ENCODE assay signal across 10 cellular contexts in the genomic region with DNA sequence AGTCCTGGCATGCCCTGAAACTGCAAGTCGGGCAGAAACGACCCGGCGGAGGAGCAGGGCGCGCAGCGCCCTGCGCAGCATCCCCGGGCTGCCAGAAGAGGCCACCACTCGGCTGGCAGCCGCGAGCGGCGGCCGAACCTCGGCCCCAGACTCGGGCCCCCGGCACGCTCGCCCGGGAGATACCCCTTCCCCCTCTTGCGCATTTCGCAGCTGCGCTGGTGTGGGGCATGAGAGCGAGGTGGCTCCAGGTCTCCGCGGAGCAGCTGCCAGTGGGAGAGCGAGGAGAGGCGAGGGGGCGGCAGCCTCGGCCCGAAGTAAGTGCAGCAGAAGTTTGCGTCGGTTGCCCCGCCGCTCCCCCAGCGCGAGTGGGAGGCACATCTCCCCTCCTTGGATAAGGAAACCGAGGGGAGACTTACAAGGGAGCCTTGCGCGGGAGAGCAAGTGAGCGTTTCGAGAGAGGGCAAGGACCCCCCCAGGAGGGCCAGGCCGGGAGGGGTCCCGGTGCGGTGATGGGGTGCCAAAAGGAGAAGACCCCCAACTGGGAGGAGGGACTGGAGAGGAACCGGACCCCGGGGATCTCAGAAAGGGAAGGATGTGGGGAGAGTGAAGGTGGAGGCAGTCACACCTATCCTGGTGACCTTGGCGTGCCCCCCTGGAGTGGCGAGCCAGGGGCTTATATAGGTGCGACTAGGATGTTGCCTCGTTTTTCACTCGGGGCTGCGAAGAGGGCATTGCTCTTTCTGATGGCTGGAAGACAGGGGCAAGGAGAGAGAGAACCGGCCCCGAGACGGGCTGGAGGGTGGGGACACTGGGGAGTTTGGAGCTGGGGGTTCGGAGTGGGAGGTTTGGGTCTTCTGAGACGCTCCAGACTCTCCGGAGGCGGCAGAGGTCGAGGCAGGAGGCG.
DNase-seq lines count a peak whose midpoint lies in the region; ATAC-seq and TF ChIP-seq lines count a peak whose summit lies in the region.
"Had no signal": no experiment of that assay in that cellular context is flagged by ENCODE, and none has a peak within 500 bp of the region (broad histone marks: within the 10 kb centered on the region; RNA-seq: fewer than 3 reads in every experiment).

No MANE protein-coding gene starts in this region.

- DNase-seq in activated CD4-positive, alpha-beta T cell treated with anti-CD3 and anti-CD28 coated beads for 48 hours = peak; percentile 18
- no peak for DNase-seq in activated CD4-positive, alpha-beta T cell treated with anti-CD3 and anti-CD28 coated beads for 1 hour
- peak in 1 of 2 donors; percentile 18 for DNase-seq in activated T-cell treated with anti-CD3 and anti-CD28 coated beads, Interleukin-2, amount 50 U/mL, for 72 hours
- DNase-seq in stimulated activated naive CD8-positive, alpha-beta T cell treated with anti-CD3 and anti-CD28 coated beads, Interleukin-15, amount 100 ng/mL, for 72 hours = peak; percentile 34 to 38
- no peak for DNase-seq in CD1c-positive myeloid dendritic cell (ENCODE audit: extremely low spot score)
- no peak for DNase-seq in dedifferentiated amniotic fluid mesenchymal stem cell (ENCODE audit: extremely low spot score)
- DNase-seq: cortex of kidney, NCI-H510A had no signal

- TF ChIP-seq RAD21 in liver (IDR thresholded peaks at IDR 0.05) = no peak

- ATAC-seq in activated T-cell treated with anti-CD3 and anti-CD28 coated beads, Interleukin-2, amount 50 U/mL, for 72 hours (replicated peaks in 1 of 2) = peak; percentile 35 to 70
- ATAC-seq in stimulated activated naive CD8-positive, alpha-beta T cell treated with anti-CD3 and anti-CD28 coated beads, Interleukin-15, amount 100 ng/mL, for 72 hours = peak; percentile 70
- ATAC-seq in GM19455 (IDR thresholded peaks at IDR 0.05; ENCODE audit: unreplicated experiment) = no peak

- no peaks in the 10 kb centered on the region for H3K9me3 ChIP-seq in liver (ENCODE audit: control insufficient read depth in 4 of 4, low read length in 3 of 4)

- peak overlapping the region; percentile 67 to 78 for H3K4me3 Mint-ChIP-seq in activated T-cell treated with anti-CD3 and anti-CD28 coated beads, Interleukin-2, amount 50 U/mL, for 72 hours
- H3K4me3 Mint-ChIP-seq in stimulated activated naive CD8-positive, alpha-beta T cell treated with anti-CD3 and anti-CD28 coated beads, Interleukin-15, amount 100 ng/mL, for 72 hours = peak overlapping the region; percentile 68 to 92

- H3K9me3 Mint-ChIP-seq in activated T-cell treated with anti-CD3 and anti-CD28 coated beads, Interleukin-2, amount 50 U/mL, for 72 hours = no peaks in the 10 kb centered on the region
- no peaks in the 10 kb centered on the region for H3K9me3 Mint-ChIP-seq in stimulated activated naive CD8-positive, alpha-beta T cell treated with anti-CD3 and anti-CD28 coated beads, Interleukin-15, amount 100 ng/mL, for 72 hours

- peaks cover 26% of the 10 kb centered on the region for H3K4me1 Mint-ChIP-seq in activated T-cell treated with anti-CD3 and anti-CD28 coated beads, Interleukin-2, amount 50 U/mL, for 72 hours (ENCODE audit: low read depth)
- H3K4me1 Mint-ChIP-seq in stimulated activated naive CD8-positive, alpha-beta T cell treated with anti-CD3 and anti-CD28 coated beads, Interleukin-15, amount 100 ng/mL, for 72 hours = peaks cover 46% of the 10 kb centered on the region

- H3K27me3 ChIP-seq in liver (ENCODE audit: control insufficient read depth in 4 of 4, insufficient read depth in 4 of 4, low read length in 3 of 4) = peaks cover 4 to 14% (median 6%) of the 10 kb centered on the region in 4 donors

- no peak overlapping the region for H3K27ac ChIP-seq in liver (ENCODE audit: low read depth in 1 of 2, low read length in 2 of 2)

- TF ChIP-seq CTCF in liver (IDR thresholded peaks at IDR 0.05; ENCODE audit: low read depth, low read length, missing input control) = no peak

- H3K4me1 ChIP-seq in liver (ENCODE audit: control insufficient read depth in 4 of 4, insufficient read depth in 4 of 4, low read length in 3 of 4) = peaks cover 10 to 21% (median 15%) of the 10 kb centered on the region in 4 donors

- H3K4me3 ChIP-seq in liver (ENCODE audit: low read depth in 1 of 3, low read length in 3 of 3) = peak overlapping the region in 2 of 3 donors; percentile 14 to 40

- no peak overlapping the region for H3K9ac ChIP-seq in liver (ENCODE audit: low read depth in 1 of 2, low read length in 2 of 2)

- WGBS in liver = 2% methylated on average over 63 of the region's 63 CpGs

- H3K27ac Mint-ChIP-seq in activated T-cell treated with anti-CD3 and anti-CD28 coated beads, Interleukin-2, amount 50 U/mL, for 72 hours = no peak overlapping the region
- peak overlapping the region in 1 of 2 donors; percentile 89 for H3K27ac Mint-ChIP-seq in stimulated activated naive CD8-positive, alpha-beta T cell treated with anti-CD3 and anti-CD28 coated beads, Interleukin-15, amount 100 ng/mL, for 72 hours

- no peaks in the 10 kb centered on the region for H3K36me3 Mint-ChIP-seq in activated T-cell treated with anti-CD3 and anti-CD28 coated beads, Interleukin-2, amount 50 U/mL, for 72 hours (ENCODE audit: insufficient read depth in 2 of 2)

- peaks cover 62% of the 10 kb centered on the region for H3K27me3 Mint-ChIP-seq in activated T-cell treated with anti-CD3 and anti-CD28 coated beads, Interleukin-2, amount 50 U/mL, for 72 hours (ENCODE audit: low read depth)
- peaks cover 63% of the 10 kb centered on the region for H3K27me3 Mint-ChIP-seq in stimulated activated naive CD8-positive, alpha-beta T cell treated with anti-CD3 and anti-CD28 coated beads, Interleukin-15, amount 100 ng/mL, for 72 hours

- H3K36me3 ChIP-seq in liver (ENCODE audit: control insufficient read depth in 4 of 4, insufficient read depth in 3 of 4, low read depth in 1 of 4, low read length in 3 of 4) = no peaks in the 10 kb centered on the region

TF ChIP-seq in liver, 16 proteins besides CTCF, POLR2A, EP300 and RAD21:
- TF ChIP-seq, protein P1, sequence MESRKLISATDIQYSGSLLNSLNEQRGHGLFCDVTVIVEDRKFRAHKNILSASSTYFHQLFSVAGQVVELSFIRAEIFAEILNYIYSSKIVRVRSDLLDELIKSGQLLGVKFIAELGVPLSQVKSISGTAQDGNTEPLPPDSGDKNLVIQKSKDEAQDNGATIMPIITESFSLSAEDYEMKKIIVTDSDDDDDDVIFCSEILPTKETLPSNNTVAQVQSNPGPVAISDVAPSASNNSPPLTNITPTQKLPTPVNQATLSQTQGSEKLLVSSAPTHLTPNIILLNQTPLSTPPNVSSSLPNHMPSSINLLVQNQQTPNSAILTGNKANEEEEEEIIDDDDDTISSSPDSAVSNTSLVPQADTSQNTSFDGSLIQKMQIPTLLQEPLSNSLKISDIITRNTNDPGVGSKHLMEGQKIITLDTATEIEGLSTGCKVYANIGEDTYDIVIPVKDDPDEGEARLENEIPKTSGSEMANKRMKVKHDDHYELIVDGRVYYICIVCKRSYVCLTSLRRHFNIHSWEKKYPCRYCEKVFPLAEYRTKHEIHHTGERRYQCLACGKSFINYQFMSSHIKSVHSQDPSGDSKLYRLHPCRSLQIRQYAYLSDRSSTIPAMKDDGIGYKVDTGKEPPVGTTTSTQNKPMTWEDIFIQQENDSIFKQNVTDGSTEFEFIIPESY (IDR thresholded peaks at IDR 0.05) = no peak
- TF ChIP-seq TAF1 (conservative IDR thresholded peaks at IDR 0.05) = no peak
- TF ChIP-seq REST (IDR thresholded peaks at IDR 0.05) = no peak
- no peak for TF ChIP-seq SP1 (IDR thresholded peaks at IDR 0.05)
- TF ChIP-seq NR2F2 (IDR thresholded peaks at IDR 0.05) = no peak
- no peak for TF ChIP-seq YY1 (IDR thresholded peaks at IDR 0.05)
- TF ChIP-seq EGR1 (IDR thresholded peaks at IDR 0.05; ENCODE audit: low read depth in 2 of 2) = no peak
- TF ChIP-seq RXRA (IDR thresholded peaks at IDR 0.05) = no peak
- no peak for TF ChIP-seq HNF4G (IDR thresholded peaks at IDR 0.05)
- no peak for TF ChIP-seq GABPA (IDR thresholded peaks at IDR 0.05 in 1 of 2, conservative IDR thresholded peaks at IDR 0.05 in 1 of 2)
- TF ChIP-seq JUND (IDR thresholded peaks at IDR 0.05) = no peak

Comparison
In these comparisons a context has a peak if more than half of its experiments do, and no peak if none do; other contexts are left out.
1. DNase-seq: peak in activated CD4-positive, alpha-beta T cell treated with anti-CD3 and anti-CD28 coated beads for 48 hours (single experiment) and stimulated activated naive CD8-positive, alpha-beta T cell treated with anti-CD3 and anti-CD28 coated beads, Interleukin-15, amount 100 ng/mL, for 72 hours (2 of 2); none in activated CD4-positive, alpha-beta T cell treated with anti-CD3 and anti-CD28 coated beads for 1 hour (single experiment), CD1c-positive myeloid dendritic cell (single experiment) and dedifferentiated amniotic fluid mesenchymal stem cell (single experiment).